2 cellular contexts compared by ENCODE assay signal in genomic region chr17:57312242-57312641, GRCh38.
TF ChIP-seq lines count a peak whose summit lies in the region.

No MANE protein-coding gene starts in this region.

TF ChIP-seq in GM23338, 12 proteins besides CTCF, POLR2A, EP300 and RAD21:
- TF ChIP-seq EZH2phosphoT487 (IDR thresholded peaks at IDR 0.05; ENCODE audit: unreplicated experiment) (no peak), CREB1 (CRISPR knock-in tag; IDR thresholded peaks at IDR 0.05; ENCODE audit: low read depth) (no peak), ZNF462 (CRISPR knock-in tag; IDR thresholded peaks at IDR 0.05) (no peak), JUNB (IDR thresholded peaks at IDR 0.05; ENCODE audit: unreplicated experiment) (no peak), EZH2 (IDR thresholded peaks at IDR 0.05; ENCODE audit: low read depth, unreplicated experiment) (no peak), REST (IDR thresholded peaks at IDR 0.05; ENCODE audit: unreplicated experiment) (no peak), NANOG (IDR thresholded peaks at IDR 0.05; ENCODE audit: borderline replicate concordance) (no peak), ZNF114 (CRISPR knock-in tag; IDR thresholded peaks at IDR 0.05) (no peak), POLR2AphosphoS5 (IDR thresholded peaks at IDR 0.05; ENCODE audit: low read depth) (no peak), ETS1 (IDR thresholded peaks at IDR 0.05) (no peak), STAT1 (IDR thresholded peaks at IDR 0.05; ENCODE audit: unreplicated experiment) (no peak)

TF ChIP-seq in GM12878, 131 proteins besides CTCF, POLR2A, EP300 and RAD21:
- TF ChIP-seq ZNF274 (IDR thresholded peaks at IDR 0.05; ENCODE audit: insufficient read depth, insufficient read length) (no peak), PAX8 (IDR thresholded peaks at IDR 0.05) (no peak), TBL1XR1 (IDR thresholded peaks at IDR 0.05; ENCODE audit: low read depth, low read length) (no peak), IKZF2 (IDR thresholded peaks at IDR 0.05) (no peak), CBFB (IDR thresholded peaks at IDR 0.05; ENCODE audit: low read depth) (no peak), NR2C1 (IDR thresholded peaks at IDR 0.05) (no peak), TARDBP (IDR thresholded peaks at IDR 0.05; ENCODE audit: borderline replicate concordance) (no peak), HSF1 (IDR thresholded peaks at IDR 0.05; ENCODE audit: low read depth, low read length) (no peak), ZNF687 (IDR thresholded peaks at IDR 0.05) (no peak), TCF3 (IDR thresholded peaks at IDR 0.05; ENCODE audit: borderline replicate concordance, insufficient read depth, low read depth, low read length) (no peak), BCL11A (IDR thresholded peaks at IDR 0.05; ENCODE audit: low read depth, low read length) (no peak), SKIL (IDR thresholded peaks at IDR 0.05; ENCODE audit: low read depth, poor library complexity, severe bottlenecking) (no peak)
TF ChIP-seq in GM12878: peak in this region for 0.
